ENCODE assay signal across 1 cellular context in the genomic region with DNA sequence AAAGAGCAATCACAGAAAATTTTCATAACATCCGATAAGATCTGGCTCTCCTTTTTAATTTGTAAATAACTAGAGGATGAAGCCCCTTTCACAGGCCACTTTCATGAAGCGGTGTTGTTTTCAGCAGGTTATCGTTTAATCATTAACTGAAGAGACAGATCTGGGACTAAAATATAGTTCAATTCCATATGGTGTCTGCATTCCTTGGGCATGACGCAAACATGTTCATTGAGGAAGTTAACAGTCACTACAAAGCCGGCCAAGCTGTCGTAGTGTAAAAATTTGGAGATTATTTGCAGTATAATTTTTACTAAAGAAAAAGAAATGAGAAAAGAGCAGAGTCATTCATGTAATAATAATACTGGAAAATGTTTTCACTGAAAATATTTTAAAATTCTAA.
TF ChIP-seq lines count a peak whose summit lies in the region.

No MANE protein-coding gene starts in this region.

TF ChIP-seq in IMR-90, 13 proteins besides CTCF, POLR2A, EP300 and RAD21:
- TF ChIP-seq RCOR1 (IDR thresholded peaks at IDR 0.05; ENCODE audit: insufficient replicate concordance, low read length) (no peak), MXI1 (IDR thresholded peaks at IDR 0.05; ENCODE audit: borderline replicate concordance, low read depth, low read length) (no peak), FOS (IDR thresholded peaks at IDR 0.05; ENCODE audit: low read depth, low read length) (no peak), CEBPB (IDR thresholded peaks at IDR 0.05; ENCODE audit: low read depth, low read length) (peak; percentile 31; the same call in 1 of the 2 replicates), MAZ (IDR thresholded peaks at IDR 0.05; ENCODE audit: borderline replicate concordance, low read depth, low read length) (no peak), SMC3 (IDR thresholded peaks at IDR 0.05; ENCODE audit: low read depth, low read length) (no peak), MAFK (IDR thresholded peaks at IDR 0.05; ENCODE audit: low read depth, low read length) (no peak), BHLHE40 (IDR thresholded peaks at IDR 0.05; ENCODE audit: low read depth, low read length) (no peak)
